ENCODE assay signal across 1 cellular context in the genomic region with DNA sequence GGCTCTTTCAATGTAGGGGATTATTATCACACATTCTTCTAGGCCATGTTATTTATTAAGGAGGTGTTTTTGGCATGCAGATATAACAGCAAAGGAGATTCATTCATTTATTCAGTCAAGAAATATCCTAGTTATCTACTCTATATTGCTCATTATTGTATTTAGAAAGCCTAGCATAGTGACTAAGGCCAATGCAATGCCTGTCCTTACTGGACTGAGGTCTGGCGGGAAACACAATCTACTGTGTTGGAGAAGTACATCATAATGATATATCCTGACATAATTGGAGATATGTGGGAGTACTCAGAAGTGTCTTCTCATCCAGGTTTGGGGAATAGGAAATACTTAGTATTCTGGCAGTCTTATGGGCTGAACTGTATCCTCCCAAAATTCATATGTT.
TF ChIP-seq lines count a peak whose summit lies in the region.

No MANE protein-coding gene starts in this region.

TF ChIP-seq in IMR-90, 13 proteins besides CTCF, POLR2A, EP300 and RAD21:
- no peak for TF ChIP-seq NFE2L2 (IDR thresholded peaks at IDR 0.05; ENCODE audit: low read depth, low read length)
- TF ChIP-seq SMC3 (IDR thresholded peaks at IDR 0.05; ENCODE audit: low read depth, low read length): no peak
- TF ChIP-seq CEBPB (IDR thresholded peaks at IDR 0.05; ENCODE audit: low read depth, low read length): no peak
- no peak for TF ChIP-seq BHLHE40 (IDR thresholded peaks at IDR 0.05; ENCODE audit: low read depth, low read length)
- TF ChIP-seq CHD1 (IDR thresholded peaks at IDR 0.05; ENCODE audit: low read depth, low read length): no peak
- TF ChIP-seq MAZ (IDR thresholded peaks at IDR 0.05; ENCODE audit: borderline replicate concordance, low read depth, low read length): no peak
- no peak for TF ChIP-seq FOS (IDR thresholded peaks at IDR 0.05; ENCODE audit: low read depth, low read length)
- TF ChIP-seq RFX5 (IDR thresholded peaks at IDR 0.05; ENCODE audit: low read depth, low read length): no peak
- TF ChIP-seq, protein P1, sequence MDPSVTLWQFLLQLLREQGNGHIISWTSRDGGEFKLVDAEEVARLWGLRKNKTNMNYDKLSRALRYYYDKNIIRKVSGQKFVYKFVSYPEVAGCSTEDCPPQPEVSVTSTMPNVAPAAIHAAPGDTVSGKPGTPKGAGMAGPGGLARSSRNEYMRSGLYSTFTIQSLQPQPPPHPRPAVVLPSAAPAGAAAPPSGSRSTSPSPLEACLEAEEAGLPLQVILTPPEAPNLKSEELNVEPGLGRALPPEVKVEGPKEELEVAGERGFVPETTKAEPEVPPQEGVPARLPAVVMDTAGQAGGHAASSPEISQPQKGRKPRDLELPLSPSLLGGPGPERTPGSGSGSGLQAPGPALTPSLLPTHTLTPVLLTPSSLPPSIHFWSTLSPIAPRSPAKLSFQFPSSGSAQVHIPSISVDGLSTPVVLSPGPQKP (IDR thresholded peaks at IDR 0.05; ENCODE audit: borderline replicate concordance, low read depth, low read length): no peak
- TF ChIP-seq MAFK (IDR thresholded peaks at IDR 0.05; ENCODE audit: low read depth, low read length): no peak
